ENCODE assay signal across 9 cellular contexts in genomic region chr1:39378377-39378776, GRCh38.
DNase-seq lines count a peak whose midpoint lies in the region; ATAC-seq lines count a peak whose summit lies in the region.
"Had no signal": no experiment of that assay in that cellular context is flagged by ENCODE, and none has a peak within 500 bp of the region (broad histone marks: within the 10 kb centered on the region; RNA-seq: fewer than 3 reads in every experiment).

No MANE protein-coding gene starts in this region.

- H3K27ac ChIP-seq in CD4-positive, alpha-beta memory T cell (ENCODE audit: low read depth, low read length), result no peak overlapping the region

- H3K36me3 ChIP-seq in CD4-positive, alpha-beta memory T cell (ENCODE audit: insufficient read depth, low read length), result peaks cover 57% of the 10 kb centered on the region
- peaks cover 18% of the 10 kb centered on the region for H3K36me3 ChIP-seq in H7 (replicated peaks; ENCODE audit: control insufficient read depth, insufficient read depth, low read length)

- H3K27me3 ChIP-seq in CD4-positive, alpha-beta memory T cell (ENCODE audit: insufficient read depth, low read length), result no peaks in the 10 kb centered on the region
- H3K27me3 ChIP-seq in H7 (ENCODE audit: control insufficient read depth, insufficient read depth, low read length), result no peaks in the 10 kb centered on the region
- H3K27me3 ChIP-seq: tibial artery had no signal

- no peaks in the 10 kb centered on the region for H3K9me3 Mint-ChIP-seq in CD4-positive, alpha-beta memory T cell
- H3K9me3 Mint-ChIP-seq in activated T-cell treated with anti-CD3 and anti-CD28 coated beads, Interleukin-2, amount 50 U/mL, for 4 hours, result no peaks in the 10 kb centered on the region

- H3K4me1 Mint-ChIP-seq in CD4-positive, alpha-beta memory T cell, result peaks cover 0 to 4% (median 3%) of the 10 kb centered on the region in 4 donors
- no peaks in the 10 kb centered on the region for H3K4me1 Mint-ChIP-seq in activated T-cell treated with anti-CD3 and anti-CD28 coated beads, Interleukin-2, amount 50 U/mL, for 4 hours (ENCODE audit: low read depth)

- H3K27ac Mint-ChIP-seq in CD4-positive, alpha-beta memory T cell, result peak overlapping the region in 5 of 7 donors; percentile 2 to 91 (median 76)

- no peaks in the 10 kb centered on the region for H3K9me3 ChIP-seq in CD4-positive, alpha-beta memory T cell (ENCODE audit: control insufficient read depth in 1 of 2, low read length in 2 of 2)
- H3K9me3 ChIP-seq: tibial artery had no signal

- H3K4me1 ChIP-seq in CD4-positive, alpha-beta memory T cell (ENCODE audit: insufficient read depth, low read length), result no peaks in the 10 kb centered on the region

- H3K4me3 ChIP-seq in CD4-positive, alpha-beta memory T cell (ENCODE audit: low read length in 2 of 2), result no peak overlapping the region
- H3K4me3 ChIP-seq in H7 (ENCODE audit: insufficient read depth, low read depth, low read length), result no peak overlapping the region
- H3K4me3 ChIP-seq: tibial artery had no signal

- ATAC-seq in GM19023 (IDR thresholded peaks at IDR 0.05; ENCODE audit: unreplicated experiment), result no peak
- ATAC-seq in activated T-cell treated with anti-CD3 and anti-CD28 coated beads, Interleukin-2, amount 50 U/mL, for 4 hours, result no peak

- peak in 1 of 5 donors; percentile 6 for DNase-seq in CD4-positive, alpha-beta memory T cell
- DNase-seq in H7 (peak; percentile 74), RPMI7951 (ENCODE audit: low read depth) (peak; percentile 8), iPS-NIHi11 (ENCODE audit: low spot score) (peak; percentile 84), AML-193 (lab: John Stamatoyannopoulos, UW) (no peak), NCI-H187 (lab: John Stamatoyannopoulos, UW) (no peak)
- DNase-seq in activated T-cell treated with anti-CD3 and anti-CD28 coated beads, Interleukin-2, amount 50 U/mL, for 4 hours, result no peak
- DNase-seq: tibial artery had no signal

- no peak overlapping the region for H3K4me3 Mint-ChIP-seq in CD4-positive, alpha-beta memory T cell
- H3K4me3 Mint-ChIP-seq in activated T-cell treated with anti-CD3 and anti-CD28 coated beads, Interleukin-2, amount 50 U/mL, for 4 hours, result no peak overlapping the region

- POLR2A ChIA-PET in CD4-positive, alpha-beta memory T cell (lab: Charles Lee; ENCODE audit: partially characterized antibody), result interaction anchor here (0.7 to 1.0 kb wide), 3 partner anchors 22 to 186 kb away, joined by 3 to 4 read pairs (median 3); no protein-coding TSS in a partner anchor

- peaks cover 29 to 53% of the 10 kb centered on the region in 2 donors for H3K36me3 Mint-ChIP-seq in CD4-positive, alpha-beta memory T cell
- H3K36me3 Mint-ChIP-seq in activated T-cell treated with anti-CD3 and anti-CD28 coated beads, Interleukin-2, amount 50 U/mL, for 4 hours (ENCODE audit: insufficient read depth), result peaks cover 32% of the 10 kb centered on the region

- intact Hi-C loops in CD4-positive, alpha-beta memory T cell (cut with micrococcal nuclease), result loop anchor here (2.0 kb wide), 1 partner anchor 280 kb away; no protein-coding TSS in a partner anchor

- no peaks in the 10 kb centered on the region for H3K27me3 Mint-ChIP-seq in CD4-positive, alpha-beta memory T cell
- H3K27me3 Mint-ChIP-seq in activated T-cell treated with anti-CD3 and anti-CD28 coated beads, Interleukin-2, amount 50 U/mL, for 4 hours (ENCODE audit: low read depth), result no peaks in the 10 kb centered on the region

- CTCF ChIA-PET in CD4-positive, alpha-beta memory T cell (lab: Charles Lee; ENCODE audit: partially characterized antibody), result interaction anchor here (0.6 to 3.3 kb wide), 13 partner anchors 9 to 379 kb away, joined by 3 to 25 read pairs (median 3); no protein-coding TSS in a partner anchor

Comparison
In these comparisons a context has a peak if more than half of its experiments do, and no peak if none do; other contexts are left out.
1. DNase-seq: peak in H7 (single experiment), RPMI7951 (single experiment) and iPS-NIHi11 (single experiment); none in AML-193 (0 of 2), activated T-cell treated with anti-CD3 and anti-CD28 coated beads, Interleukin-2, amount 50 U/mL, for 4 hours (single experiment) and NCI-H187 (0 of 2).